In genomic region chr6:38907264-38907663, GRCh38 we compare ENCODE assay signal across 17 cellular contexts.
DNase-seq lines count a peak whose midpoint lies in the region; ATAC-seq, FAIRE-seq and TF ChIP-seq lines count a peak whose summit lies in the region.
"Had no signal": no experiment of that assay in that cellular context is flagged by ENCODE, and none has a peak within 500 bp of the region (broad histone marks: within the 10 kb centered on the region; RNA-seq: fewer than 3 reads in every experiment).

No MANE protein-coding gene starts in this region.

- in situ Hi-C loops in HepG2 (cut with HindIII; ENCODE audit: extremely low pct_ligation_motif_present, low pct_unique_long_range_greater_than_20kb): no loop called here

- no peaks in the 10 kb centered on the region for H3K79me2 ChIP-seq in HepG2 (ENCODE audit: insufficient read depth, low read length)

- POLR2A ChIA-PET in HepG2 (lab: Yijun Ruan, JAX): no interaction called here

- DNase-seq in HepG2 (ENCODE audit: low spot score) (peak; percentile 12), small intestine (peak; percentile 44), NCI-H2081 treated with DMSO at 0.1 percent for 48 hours (lab: John Stamatoyannopoulos, UW) (no peak), RKO (ENCODE audit: low spot score) (no peak), NCI-H748 treated with DMSO at 0.1 percent for 48 hours (lab: John Stamatoyannopoulos, UW) (no peak)
- DNase-seq: C1 segment of cervical spinal cord; CD8-positive, alpha-beta T cell; DMS153; DND-41; GM23248; H7; HCEC 1CT had no signal

- H3K27ac ChIP-seq in HepG2 (ENCODE audit: extremely low read length, insufficient read depth, low read length) (no peak overlapping the region), mesodermal cell (ENCODE audit: low read depth, low read length, severe bottlenecking) (peak overlapping the region; percentile 84), small intestine (ENCODE audit: low read depth in 1 of 2, low read length in 1 of 2) (no peak overlapping the region)
- H3K27ac ChIP-seq: GM23248 had no signal

- TF ChIP-seq POLR2A in HepG2 (IDR thresholded peaks at IDR 0.05; ENCODE audit: insufficient read depth in 1 of 2, low read depth in 2 of 2, low read length in 2 of 2): no peak

- H3K4me3 ChIP-seq in HepG2 (replicated peaks in 1 of 3; ENCODE audit: insufficient read depth in 1 of 3, low read depth in 2 of 3, low read length in 3 of 3) (no peak overlapping the region), mesodermal cell (ENCODE audit: extremely low read depth, insufficient read depth, low read length, poor library complexity, severe bottlenecking) (no peak overlapping the region), small intestine (ENCODE audit: low read depth in 1 of 2, low read length in 2 of 2) (no peak overlapping the region)
- H3K4me3 ChIP-seq: GM23248 had no signal

- H3K36me3 ChIP-seq in HepG2 (replicated peaks in 1 of 2; ENCODE audit: control insufficient read depth in 1 of 2, insufficient read depth in 2 of 2, low read length in 2 of 2) (no peaks in the 10 kb centered on the region), mesodermal cell (ENCODE audit: control insufficient read depth, insufficient read depth, low read length) (no peaks in the 10 kb centered on the region), small intestine (ENCODE audit: control insufficient read depth in 2 of 2, insufficient read depth in 2 of 2, low read length in 2 of 2) (no peaks in the 10 kb centered on the region)

- no peak overlapping the region for H2AFZ ChIP-seq in HepG2 (ENCODE audit: low read length)
- H2AFZ ChIP-seq: GM23248 had no signal

- H3K4me2 ChIP-seq in HepG2 (ENCODE audit: low read depth, low read length): no peak overlapping the region

- no peak for ATAC-seq in HepG2
- ATAC-seq: CD8-positive, alpha-beta T cell had no signal

- intact Hi-C loops in HepG2 (cut with micrococcal nuclease; ENCODE audit: unreplicated experiment): no loop called here

- H3K9me3 ChIP-seq in HepG2 (ENCODE audit: low read length) (no peaks in the 10 kb centered on the region), mesodermal cell (ENCODE audit: control insufficient read depth, low read length) (no peaks in the 10 kb centered on the region), small intestine (ENCODE audit: control insufficient read depth, low read depth) (no peaks in the 10 kb centered on the region)
- H3K9me3 ChIP-seq: Caco-2 had no signal

- no peak overlapping the region for H3K9ac ChIP-seq in HepG2 (ENCODE audit: insufficient read depth, low read depth, low read length)
- H3K9ac ChIP-seq: GM23248 had no signal

- TF ChIP-seq EP300 in HepG2 (IDR thresholded peaks at IDR 0.05; ENCODE audit: low read depth in 2 of 2, low read length in 2 of 2): no peak
- no peak for TF ChIP-seq EP300 in HepG2 (CRISPR knock-in tag; IDR thresholded peaks at IDR 0.05; ENCODE audit: borderline replicate concordance)

- no peaks in the 10 kb centered on the region for H4K20me1 ChIP-seq in HepG2 (ENCODE audit: insufficient read depth, low read length)

- H3K27me3 ChIP-seq in HepG2 (ENCODE audit: control insufficient read depth in 1 of 2, insufficient read depth in 2 of 2, low read length in 2 of 2): no peaks in the 10 kb centered on the region; a peak in 1 of 5 replicates
- no peaks in the 10 kb centered on the region for H3K27me3 ChIP-seq in small intestine (ENCODE audit: control insufficient read depth in 2 of 2, insufficient read depth in 2 of 2, low read length in 2 of 2)

- CTCF ChIA-PET in HepG2 (lab: Yijun Ruan, JAX; ENCODE audit: low intra/inter-chr PET ratio, low total read pairs): no interaction called here

- TF ChIP-seq RAD21 in HepG2 (CRISPR knock-in tag; IDR thresholded peaks at IDR 0.05): no peak

- BruUV-seq in HepG2 (replicated peaks; lab: Mats Ljungman, UMichigan): no TSS peak

- FAIRE-seq in HepG2 (lab: Jason Lieb, UNC): no peak
- no peak for FAIRE-seq in small intestine (lab: Jason Lieb, UNC)
- FAIRE-seq: G401.6, GM19239, H1 had no signal

- TF ChIP-seq CTCF in HepG2 (CRISPR knock-in tag; IDR thresholded peaks at IDR 0.05): no peak

- peaks cover 17% of the 10 kb centered on the region for H3K4me1 ChIP-seq in HepG2 (ENCODE audit: insufficient read depth, low read length)
- H3K4me1 ChIP-seq in mesodermal cell (ENCODE audit: control insufficient read depth, insufficient read depth, low read length, poor library complexity, severe bottlenecking): peaks cover 20% of the 10 kb centered on the region
- peaks cover 0 to 4% of the 10 kb centered on the region in 2 donors for H3K4me1 ChIP-seq in small intestine (ENCODE audit: control insufficient read depth in 2 of 2, insufficient read depth in 1 of 2, low read depth in 1 of 2, low read length in 1 of 2)

TF ChIP-seq in HepG2, 621 proteins besides CTCF, POLR2A, EP300 and RAD21:
- TF ChIP-seq ZNF615 (CRISPR knock-in tag; IDR thresholded peaks at IDR 0.05; ENCODE audit: borderline replicate concordance) (peak; percentile 80; the same call in 1 of the 2 replicates), ZNF567 (CRISPR knock-in tag; IDR thresholded peaks at IDR 0.05; ENCODE audit: borderline replicate concordance) (no peak), PHF21A (CRISPR knock-in tag; IDR thresholded peaks at IDR 0.05) (no peak), ZBTB42 (CRISPR knock-in tag; IDR thresholded peaks at IDR 0.05) (no peak), HES4 (CRISPR knock-in tag; IDR thresholded peaks at IDR 0.05; ENCODE audit: borderline replicate concordance) (no peak), MYPOP (CRISPR knock-in tag; IDR thresholded peaks at IDR 0.05) (no peak), POLR2AphosphoS2 (IDR thresholded peaks at IDR 0.05; ENCODE audit: low read depth, low read length) (no peak), ZNF484 (CRISPR knock-in tag; IDR thresholded peaks at IDR 0.05; ENCODE audit: borderline replicate concordance, low read depth) (no peak), ZNF766 (CRISPR knock-in tag; IDR thresholded peaks at IDR 0.05; ENCODE audit: borderline replicate concordance) (no peak), PTBP1 (IDR thresholded peaks at IDR 0.05; ENCODE audit: low read depth, low read length, poor library complexity, severe bottlenecking) (no peak), KLF9 (CRISPR knock-in tag; IDR thresholded peaks at IDR 0.05; ENCODE audit: low read depth) (no peak), MIER3 (CRISPR knock-in tag; IDR thresholded peaks at IDR 0.05; ENCODE audit: borderline replicate concordance) (no peak), BCL6 (CRISPR knock-in tag; IDR thresholded peaks at IDR 0.05) (peak; percentile 90), ZNF891 (CRISPR knock-in tag; IDR thresholded peaks at IDR 0.05) (no peak), NFATC3 (CRISPR knock-in tag; IDR thresholded peaks at IDR 0.05) (no peak), SUZ12 (IDR thresholded peaks at IDR 0.05; ENCODE audit: low read depth, low read length) (no peak)
TF ChIP-seq in HepG2: peak in this region for 2.

Comparison
In these comparisons a context has a peak if more than half of its experiments do, and no peak if none do; other contexts are left out.
1. DNase-seq: peak in HepG2 (single experiment) and small intestine (single experiment); none in NCI-H2081 treated with DMSO at 0.1 percent for 48 hours (single experiment), RKO (single experiment) and NCI-H748 treated with DMSO at 0.1 percent for 48 hours (single experiment).